Comparison of ENCODE assay signal across 23 cellular contexts in the genomic region with DNA sequence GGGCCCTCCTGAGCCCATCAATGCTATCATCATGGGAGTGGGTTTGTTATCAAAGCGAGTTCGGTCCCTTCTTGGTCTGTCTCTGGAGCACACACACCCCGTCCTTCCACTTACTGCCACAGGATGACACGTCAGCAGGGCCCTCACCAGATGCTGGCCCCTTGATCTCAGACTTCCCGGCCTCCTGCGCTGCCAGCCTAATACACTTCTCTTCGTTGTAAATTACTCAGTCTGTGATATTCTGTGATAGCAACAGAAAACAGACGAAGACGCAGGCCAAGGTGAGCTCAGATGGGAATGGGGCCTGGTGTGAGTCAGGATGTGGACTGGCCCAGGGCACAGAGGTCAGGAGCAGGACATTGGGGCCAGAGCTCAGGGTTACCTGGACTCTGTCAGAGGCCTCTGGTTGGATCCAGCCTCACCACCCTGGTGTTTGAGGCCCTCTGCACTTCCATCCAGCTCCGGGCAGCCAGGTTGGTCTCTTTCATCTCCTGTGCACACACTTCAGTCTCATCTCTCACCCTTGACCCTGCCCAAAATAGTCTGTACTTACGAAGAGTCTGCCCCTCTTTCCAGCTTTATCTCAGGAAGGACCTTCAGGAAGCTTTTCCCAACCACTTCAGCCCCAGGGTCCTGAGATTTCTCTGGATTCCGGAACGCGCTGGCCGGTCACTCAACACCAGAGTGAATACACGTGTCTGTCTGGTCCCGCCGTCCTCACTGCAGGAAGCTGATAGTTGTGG.
"Had no signal": no experiment of that assay in that cellular context is flagged by ENCODE, and none has a peak within 500 bp of the region (broad histone marks: within the 10 kb centered on the region; RNA-seq: fewer than 3 reads in every experiment).

No MANE protein-coding gene starts in this region.

- H3K27ac Mint-ChIP-seq: activated naive CD8-positive, alpha-beta T cell treated with anti-CD3 and anti-CD28 coated beads for 36 hours; activated T-helper 1 cell treated with anti-CD3 and anti-CD28 coated beads, Interleukin-12 subunit alpha, Interleukin-12 subunit beta, Interleukin-2, Interleukin-4 antibody, amounts not matched to agents 30 ng/mL and 10 ng/mL and 1 ng/mL, durations not matched to agents 14 hours and 24 hours and 36 hours; memory B cell had no signal

- H3K4me3 Mint-ChIP-seq: activated naive CD8-positive, alpha-beta T cell treated with anti-CD3 and anti-CD28 coated beads for 36 hours; activated T-helper 1 cell treated with anti-CD3 and anti-CD28 coated beads, Interleukin-12 subunit alpha, Interleukin-12 subunit beta, Interleukin-2, Interleukin-4 antibody, amounts not matched to agents 30 ng/mL and 10 ng/mL and 1 ng/mL, durations not matched to agents 14 hours and 24 hours and 36 hours; memory B cell; naive B cell had no signal

- DNase-seq: activated CD4-positive, alpha-beta T cell treated with anti-CD3 and anti-CD28 coated beads, Interleukin-2, amount 50 U/mL, for 1 hour; activated CD4-positive, CD25-positive, alpha-beta regulatory T cell treated with anti-CD3 and anti-CD28 coated beads, Interleukin-2, amount 50 U/mL, for 72 hours; activated naive CD4-positive, alpha-beta T cell; activated naive CD8-positive, alpha-beta T cell treated with anti-CD3 and anti-CD28 coated beads for 36 hours; amniotic stem cell; central memory CD4-positive, alpha-beta T cell; colonic mucosa; erythroblast; kidney; left ventricle myocardium inferior; mucosa of descending colon; naive B cell; stimulated activated CD4-positive, alpha-beta T cell treated with anti-CD3 and anti-CD28 coated beads, Interleukin-12 subunit alpha, Interleukin-12 subunit beta, amount 100 ng/mL, for 4 hours; stimulated activated CD4-positive, alpha-beta T cell treated with anti-CD3 and anti-CD28 coated beads, Interleukin-1b, Interleukin-23, amount 100 ng/mL, for 48 hours; stimulated activated naive CD8-positive, alpha-beta T cell treated with anti-CD3 and anti-CD28 coated beads, Interleukin-15, Interleukin-2, amounts not matched to agents 100 U/mL and 50 U/mL, for 24 hours; substantia nigra; SW 1271; T-helper 2 cell had no signal

- H3K36me3 Mint-ChIP-seq: activated naive CD8-positive, alpha-beta T cell treated with anti-CD3 and anti-CD28 coated beads for 36 hours; memory B cell; naive B cell had no signal

- H3K27me3 ChIP-seq: colonic mucosa had no signal

- H3K27ac ChIP-seq: colonic mucosa, left ventricle myocardium inferior, parathyroid adenoma, tibial artery, VCaP had no signal

- H3K9me3 ChIP-seq: colonic mucosa, left ventricle myocardium inferior, mucosa of descending colon, tibial artery had no signal

- H3K4me3 ChIP-seq: left ventricle myocardium inferior, mucosa of descending colon, tibial artery had no signal

- H3K4me1 ChIP-seq: colonic mucosa, parathyroid adenoma, tibial artery had no signal

- H3K9me3 Mint-ChIP-seq: activated naive CD8-positive, alpha-beta T cell treated with anti-CD3 and anti-CD28 coated beads for 36 hours; activated T-helper 1 cell treated with anti-CD3 and anti-CD28 coated beads, Interleukin-12 subunit alpha, Interleukin-12 subunit beta, Interleukin-2, Interleukin-4 antibody, amounts not matched to agents 30 ng/mL and 10 ng/mL and 1 ng/mL, durations not matched to agents 14 hours and 24 hours and 36 hours; memory B cell had no signal

- H3K36me3 ChIP-seq: colonic mucosa, left ventricle myocardium inferior, tibial artery had no signal
